8 cellular contexts compared by ENCODE assay signal in the genomic region with DNA sequence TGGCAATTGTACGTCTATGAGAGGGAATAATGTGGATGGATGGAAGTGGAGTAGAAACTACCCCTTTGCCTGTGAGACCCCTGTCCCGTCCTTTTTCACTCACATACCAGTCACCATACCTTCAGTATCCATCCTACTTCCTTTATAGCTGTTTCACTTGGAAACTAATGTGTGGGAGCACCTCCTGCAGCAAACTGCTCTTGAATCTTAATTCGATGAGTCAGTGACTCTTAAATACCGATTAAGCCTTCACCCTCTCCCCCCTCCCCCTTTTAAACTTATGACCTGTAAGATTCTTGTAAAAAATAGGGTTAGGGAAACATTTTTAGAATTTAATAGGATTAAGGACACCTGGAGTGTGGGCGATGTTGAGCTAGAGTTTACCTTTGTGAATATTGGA. TPM values are rescaled to one million over a fixed set of nuclear protein-coding genes. Genes with fewer than 3 reads are reported as not detected.
A peak's percentile ranks its signal among the peaks of the same experiment; 100 is the strongest.
DNase-seq lines count a peak whose midpoint lies in the region; ATAC-seq, FAIRE-seq and TF ChIP-seq lines count a peak whose summit lies in the region.

No MANE protein-coding gene starts in this region.

- H3K36me3 ChIP-seq in cardiac muscle cell = no peaks in the 10 kb centered on the region

- peak overlapping the region; percentile 98 for H3K27ac ChIP-seq in cardiac muscle cell

- intact Hi-C loops in Right ventricle myocardium inferior (cut with DNase I) = loop anchor here (5.0 kb wide), 5 partner anchors 46 to 251 kb away; no protein-coding TSS in a partner anchor

- H3K4me3 Mint-ChIP-seq in endothelial cell (ENCODE audit: unreplicated experiment) = peak overlapping the region; percentile 100
- H3K4me3 Mint-ChIP-seq in natural killer cell treated with Interleukin-12 subunit alpha and Interleukin-12 subunit beta and Interleukin-15 and Interleukin-18, amount 100 ng/mL, for 72 hours = peak overlapping the region; percentile 89

- H3K36me3 Mint-ChIP-seq in endothelial cell (ENCODE audit: low read depth, unreplicated experiment) = peaks cover 10% of the 10 kb centered on the region
- no peaks in the 10 kb centered on the region for H3K36me3 Mint-ChIP-seq in natural killer cell treated with Interleukin-12 subunit alpha and Interleukin-12 subunit beta and Interleukin-15 and Interleukin-18, amount 100 ng/mL, for 72 hours

- H3K4me1 Mint-ChIP-seq in endothelial cell (ENCODE audit: unreplicated experiment) = peaks cover 35% of the 10 kb centered on the region
- H3K4me1 Mint-ChIP-seq in natural killer cell treated with Interleukin-12 subunit alpha and Interleukin-12 subunit beta and Interleukin-15 and Interleukin-18, amount 100 ng/mL, for 72 hours (ENCODE audit: low read depth in 2 of 2) = peaks cover 25 to 35% of the 10 kb centered on the region in 2 donors

- H3K9me3 ChIP-seq in cardiac muscle cell (ENCODE audit: low read depth) = no peaks in the 10 kb centered on the region

- H3K27me3 ChIP-seq in cardiac muscle cell = no peaks in the 10 kb centered on the region

- H3K27ac Mint-ChIP-seq in endothelial cell (ENCODE audit: unreplicated experiment) = peak overlapping the region; percentile 97
- H3K27ac Mint-ChIP-seq in natural killer cell treated with Interleukin-12 subunit alpha and Interleukin-12 subunit beta and Interleukin-15 and Interleukin-18, amount 100 ng/mL, for 72 hours = peak overlapping the region; percentile 37 to 48

- H3K4me3 ChIP-seq in cardiac muscle cell = peak overlapping the region; percentile 92

- peaks cover 21% of the 10 kb centered on the region for H3K27me3 Mint-ChIP-seq in endothelial cell (ENCODE audit: unreplicated experiment)
- peaks cover 10 to 12% of the 10 kb centered on the region in 2 donors for H3K27me3 Mint-ChIP-seq in natural killer cell treated with Interleukin-12 subunit alpha and Interleukin-12 subunit beta and Interleukin-15 and Interleukin-18, amount 100 ng/mL, for 72 hours

- DNase-seq in cardiac muscle cell (ENCODE audit: low read depth in 1 of 2, low spot score in 1 of 2) (peak in 1 of 2 donors; percentile 77), Right ventricle myocardium inferior (ENCODE audit: missing footprints) (no peak), SKM-1 (lab: John Stamatoyannopoulos, UW; ENCODE audit: unreplicated experiment) (peak; percentile 23), endothelial cell (ENCODE audit: low spot score) (no peak), GM12892 (ENCODE audit: insufficient read length) (no peak)
- DNase-seq in natural killer cell treated with Interleukin-12 subunit alpha and Interleukin-12 subunit beta and Interleukin-15 and Interleukin-18, amount 100 ng/mL, for 72 hours (ENCODE audit: low spot score) = no peak

- peaks cover 39% of the 10 kb centered on the region for H3K4me1 ChIP-seq in cardiac muscle cell (ENCODE audit: low read depth)

- no peaks in the 10 kb centered on the region for H3K9me3 Mint-ChIP-seq in endothelial cell (ENCODE audit: unreplicated experiment)
- H3K9me3 Mint-ChIP-seq in natural killer cell treated with Interleukin-12 subunit alpha and Interleukin-12 subunit beta and Interleukin-15 and Interleukin-18, amount 100 ng/mL, for 72 hours = no peaks in the 10 kb centered on the region

- no peak for TF ChIP-seq CTCF in cardiac muscle cell (IDR thresholded peaks at IDR 0.05; ENCODE audit: low read depth, low read length)
- no peak for TF ChIP-seq CTCF in endothelial cell (IDR thresholded peaks at IDR 0.05; ENCODE audit: unreplicated experiment)

- no peak for TF ChIP-seq POLR2A in GM12892 (IDR thresholded peaks at IDR 0.05; ENCODE audit: low read depth, low read length)

- ATAC-seq in Right ventricle myocardium inferior (no peak), GM18907 (IDR thresholded peaks at IDR 0.05; ENCODE audit: unreplicated experiment) (no peak), GM19467 (IDR thresholded peaks at IDR 0.05; ENCODE audit: unreplicated experiment) (no peak)
- no peak for ATAC-seq in natural killer cell treated with Interleukin-12 subunit alpha and Interleukin-12 subunit beta and Interleukin-15 and Interleukin-18, amount 100 ng/mL, for 72 hours

- no peak for FAIRE-seq in GM12892 (lab: Jason Lieb, UNC)

RNA-seq across cellular contexts. Expression of gene SPRED1, which starts 0.8 kb away (rescaled TPM):
- total RNA-seq in cardiac muscle cell (11.2 and 17.3 TPM in 2 replicates), Right ventricle myocardium inferior (9.9 TPM), endothelial cell (ENCODE audit: unreplicated experiment) (29.3 TPM)
- 8.2 and 8.7 TPM in 2 replicates for polyA plus RNA-seq in cardiac muscle cell
- total RNA-seq in natural killer cell treated with Interleukin-12 subunit alpha and Interleukin-12 subunit beta and Interleukin-15 and Interleukin-18, amount 100 ng/mL, for 72 hours = 1 to 10 TPM in 1 of 2 donors, under 1 TPM in 1; 0.89 to 1.1 TPM
- polyA plus RNA-seq in GM12892 (2012; ENCODE audit: missing spikeins) = 0.25 TPM
